7 cellular contexts compared by ENCODE assay signal in genomic region chr1:116051896-116052295, GRCh38. TPM values are rescaled to one million over a fixed set of nuclear protein-coding genes. Genes with fewer than 3 reads are reported as not detected.
"Had no signal": no experiment of that assay in that cellular context is flagged by ENCODE, and none has a peak within 500 bp of the region (broad histone marks: within the 10 kb centered on the region; RNA-seq: fewer than 3 reads in every experiment).

No MANE protein-coding gene starts in this region.

RNA-seq across cellular contexts. Expression of gene MAB21L3, which starts 59.3 kb away (rescaled TPM):
- total RNA-seq: OCI-LY7, PC-9, Right ventricle myocardium superior, RPMI7951, SJSA1, SK-MEL-5 had no signal
- polyA plus RNA-seq: SK-N-SH had no signal
